Comparison of ENCODE assay signal across 1 cellular context in genomic region chr3:50250514-50250913, GRCh38.
TF ChIP-seq lines count a peak whose summit lies in the region.

No MANE protein-coding gene starts in this region.

TF ChIP-seq in IMR-90, 13 proteins besides CTCF, POLR2A, EP300 and RAD21 (continued from another document):
- TF ChIP-seq USF2 (IDR thresholded peaks at IDR 0.05; ENCODE audit: low read depth, low read length) (no peak), RCOR1 (IDR thresholded peaks at IDR 0.05; ENCODE audit: insufficient replicate concordance, low read length) (no peak), BHLHE40 (IDR thresholded peaks at IDR 0.05; ENCODE audit: low read depth, low read length) (no peak), RFX5 (IDR thresholded peaks at IDR 0.05; ENCODE audit: low read depth, low read length) (no peak), SMC3 (IDR thresholded peaks at IDR 0.05; ENCODE audit: low read depth, low read length) (no peak), CHD1 (IDR thresholded peaks at IDR 0.05; ENCODE audit: low read depth, low read length) (no peak), MAFK (IDR thresholded peaks at IDR 0.05; ENCODE audit: low read depth, low read length) (no peak), MXI1 (IDR thresholded peaks at IDR 0.05; ENCODE audit: borderline replicate concordance, low read depth, low read length) (no peak), ELK1 (IDR thresholded peaks at IDR 0.05; ENCODE audit: borderline replicate concordance, low read depth, low read length) (no peak), MAZ (IDR thresholded peaks at IDR 0.05; ENCODE audit: borderline replicate concordance, low read depth, low read length) (no peak)
TF ChIP-seq in IMR-90: peak in this region for 0.
